13 cellular contexts compared by ENCODE assay signal in the genomic region with DNA sequence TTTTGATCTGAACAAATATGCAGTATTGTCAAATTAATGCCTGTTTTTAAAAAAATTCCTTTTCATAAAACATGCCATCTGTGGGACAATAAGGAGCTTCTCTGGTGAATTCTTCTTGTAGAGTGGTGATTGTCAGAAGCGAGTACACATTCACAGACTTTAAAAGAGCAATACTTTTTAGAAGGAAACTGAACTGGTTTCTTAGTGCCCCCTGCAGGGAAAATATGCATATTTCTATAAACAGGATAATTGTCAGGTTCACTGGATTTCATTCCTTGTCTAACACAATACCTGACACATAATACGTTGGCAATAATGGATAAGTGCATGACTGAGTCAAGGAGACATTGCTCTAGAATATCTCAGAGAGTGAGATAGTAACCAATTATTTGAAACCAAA.
DNase-seq lines count a peak whose midpoint lies in the region; ATAC-seq and TF ChIP-seq lines count a peak whose summit lies in the region.
"Had no signal": no experiment of that assay in that cellular context is flagged by ENCODE, and none has a peak within 500 bp of the region (broad histone marks: within the 10 kb centered on the region; RNA-seq: fewer than 3 reads in every experiment).

No MANE protein-coding gene starts in this region.

- H3K27ac Mint-ChIP-seq in activated CD4-positive, alpha-beta T cell treated with anti-CD3 and anti-CD28 coated beads, Interleukin-2, amount 10 ng/mL, durations not matched to agents 24 days and 14 days, result no peak overlapping the region

- H3K9me3 ChIP-seq in AG04450 (ENCODE audit: control insufficient read depth, insufficient read depth, low read length) (no peaks in the 10 kb centered on the region; the same call in 1 of the 2 replicates), gastrocnemius medialis (no peaks in the 10 kb centered on the region)
- H3K9me3 ChIP-seq: SJCRH30 had no signal

- H3K27me3 ChIP-seq in AG04450 (ENCODE audit: control insufficient read depth, insufficient read depth, low read length) (no peaks in the 10 kb centered on the region), gastrocnemius medialis (no peaks in the 10 kb centered on the region)

- H3K4me3 ChIP-seq in AG04450 (ENCODE audit: low read depth, low read length) (no peak overlapping the region), GM12865 (ENCODE audit: low read depth, low read length) (no peak overlapping the region), gastrocnemius medialis (no peak overlapping the region)
- H3K4me3 ChIP-seq: lung, SJCRH30 had no signal

- CTCF ChIA-PET in AG04450 (lab: Charles Lee), result interaction anchor here (0.6 to 4.0 kb wide), 16 partner anchors 9 to 1985 kb away, joined by 3 to 71 read pairs (median 4); no protein-coding TSS in a partner anchor

- H3K36me3 ChIP-seq in gastrocnemius medialis, result no peaks in the 10 kb centered on the region
- H3K36me3 ChIP-seq: SJCRH30 had no signal

- no peak overlapping the region for H3K4me3 Mint-ChIP-seq in activated CD4-positive, alpha-beta T cell treated with anti-CD3 and anti-CD28 coated beads, Interleukin-2, amount 10 ng/mL, durations not matched to agents 24 days and 14 days

- no peak for DNase-seq in AG04450 (ENCODE audit: low read depth, low spot score)
- DNase-seq in GM12865 (ENCODE audit: low read depth), result no peak
- peak; percentile 24 for DNase-seq in SK-MEL-5 (ENCODE audit: low read depth, low spot score)
- DNase-seq in globus pallidus (ENCODE audit: low spot score), result peak; percentile 6
- DNase-seq in GOT3 (lab: John Stamatoyannopoulos, UW), result no peak
- no peak for DNase-seq in gastrocnemius medialis
- no peak for DNase-seq in NCI-H2107 (lab: John Stamatoyannopoulos, UW)
- no peak for DNase-seq in activated CD4-positive, alpha-beta T cell treated with anti-CD3 and anti-CD28 coated beads, Interleukin-2, amount 10 ng/mL, durations not matched to agents 24 days and 14 days
- DNase-seq: activated CD8-positive, alpha-beta memory T cell treated with anti-CD3 and anti-CD28 coated beads for 24 hours; anterior cingulate cortex; NCI-H1930; SJCRH30 had no signal

- TF ChIP-seq CTCF in AG04450 (IDR thresholded peaks at IDR 0.05; ENCODE audit: low read depth, low read length) (0 out of 2 replicates have a peak, but pooled peaks have one; percentile 17), GM12865 (IDR thresholded peaks at IDR 0.05; ENCODE audit: insufficient read depth, low read depth, low read length, missing control alignments) (peak; percentile 4), gastrocnemius medialis (IDR thresholded peaks at IDR 0.05 in 4 of 5, conservative IDR thresholded peaks at IDR 0.05 in 1 of 5) (peak in 1 of 5 experiments; percentile 14)

- ATAC-seq in gastrocnemius medialis, result no peak

- H3K27me3 Mint-ChIP-seq in activated CD4-positive, alpha-beta T cell treated with anti-CD3 and anti-CD28 coated beads, Interleukin-2, amount 10 ng/mL, durations not matched to agents 24 days and 14 days, result peaks cover 5% of the 10 kb centered on the region

- no peaks in the 10 kb centered on the region for H3K36me3 Mint-ChIP-seq in activated CD4-positive, alpha-beta T cell treated with anti-CD3 and anti-CD28 coated beads, Interleukin-2, amount 10 ng/mL, durations not matched to agents 24 days and 14 days (ENCODE audit: low read depth)

- no peaks in the 10 kb centered on the region for H3K9me3 Mint-ChIP-seq in activated CD4-positive, alpha-beta T cell treated with anti-CD3 and anti-CD28 coated beads, Interleukin-2, amount 10 ng/mL, durations not matched to agents 24 days and 14 days

- in situ Hi-C loops in SK-MEL-5 (cut with HindIII; ENCODE audit: low pct_unique_long_range_greater_than_20kb, low sequenced_read_pairs), result no loop called here
- in situ Hi-C loops in gastrocnemius medialis (cut with MboI; ENCODE audit: low sequenced_read_pairs in 4 of 4), result loop anchor here in 1 of 4 donors (25.0 kb wide), 1 partner anchor 1690 kb away; no protein-coding TSS in a partner anchor

- H3K4me1 Mint-ChIP-seq in activated CD4-positive, alpha-beta T cell treated with anti-CD3 and anti-CD28 coated beads, Interleukin-2, amount 10 ng/mL, durations not matched to agents 24 days and 14 days, result no peaks in the 10 kb centered on the region

- TF ChIP-seq POLR2A in gastrocnemius medialis (IDR thresholded peaks at IDR 0.05), result no peak

- intact Hi-C loops in gastrocnemius medialis (cut with DNase I; ENCODE audit: low total_unique reads), result no loop called here
- intact Hi-C loops in activated CD4-positive, alpha-beta T cell treated with anti-CD3 and anti-CD28 coated beads, Interleukin-2, amount 10 ng/mL, durations not matched to agents 24 days and 14 days (cut with micrococcal nuclease), result no loop called here

- H3K4me1 ChIP-seq in gastrocnemius medialis, result no peaks in the 10 kb centered on the region
- H3K4me1 ChIP-seq: SJCRH30 had no signal

- no peak overlapping the region for H3K27ac ChIP-seq in AG04450 (ENCODE audit: low read depth, low read length)
- H3K27ac ChIP-seq in gastrocnemius medialis, result no peak overlapping the region
- H3K27ac ChIP-seq: SJCRH30 had no signal

- POLR2A ChIA-PET in AG04450 (lab: Yijun Ruan, JAX), result no interaction called here

Comparison
In these comparisons a context has a peak if more than half of its experiments do, and no peak if none do; other contexts are left out.
1. DNase-seq: peak in SK-MEL-5 (single experiment) and globus pallidus (single experiment); none in AG04450 (single experiment), GM12865 (single experiment), GOT3 (single experiment), gastrocnemius medialis (0 of 2), NCI-H2107 (single experiment) and activated CD4-positive, alpha-beta T cell treated with anti-CD3 and anti-CD28 coated beads, Interleukin-2, amount 10 ng/mL, durations not matched to agents 24 days and 14 days (single experiment).